Comparison of ENCODE assay signal across 16 cellular contexts in genomic region chr12:12883369-12884001, GRCh38. TPM values are rescaled to one million over a fixed set of nuclear protein-coding genes. Genes with fewer than 3 reads are reported as not detected.
DNase-seq lines count a peak whose midpoint lies in the region; ATAC-seq and TF ChIP-seq lines count a peak whose summit lies in the region.
"Had no signal": no experiment of that assay in that cellular context is flagged by ENCODE, and none has a peak within 500 bp of the region (broad histone marks: within the 10 kb centered on the region; RNA-seq: fewer than 3 reads in every experiment).

No MANE protein-coding gene starts in this region.

- H3K36me3 Mint-ChIP-seq in Caco-2 (ENCODE audit: insufficient read depth, unreplicated experiment), result peaks cover 19% of the 10 kb centered on the region
- H3K36me3 Mint-ChIP-seq: activated CD4-positive, alpha-beta memory T cell treated with anti-CD3 and anti-CD28 coated beads for 36 hours; activated naive CD8-positive, alpha-beta T cell; natural killer cell; stimulated activated naive B cell treated with anti-CD40 and anti-IgM and Interleukin-4, amounts not matched to agents 10 μg/mL and 1 μg/mL and 100 μg/mL, for 72 hours had no signal

- intact Hi-C loops in Caco-2 (cut with micrococcal nuclease; ENCODE audit: unreplicated experiment), result loop anchor here (1.0 to 2.0 kb wide), 6 partner anchors 8 to 481 kb away; partner anchors contain the start of gene GPRC5A
- intact Hi-C loops in PC-3 (cut with micrococcal nuclease), result loop anchor here (1.0 to 2.0 kb wide), 2 partner anchors 11 to 47 kb away; no protein-coding TSS in a partner anchor

- peaks cover 6% of the 10 kb centered on the region; the same call in 1 of the 2 replicates for H3K79me2 ChIP-seq in PC-3 (ENCODE audit: low read length)
- no peaks in the 10 kb centered on the region for H3K79me2 ChIP-seq in osteoblast (ENCODE audit: insufficient read depth, low read length)

- no peaks in the 10 kb centered on the region for H3K27me3 Mint-ChIP-seq in Caco-2 (ENCODE audit: insufficient read depth, unreplicated experiment)

- no peaks in the 10 kb centered on the region for H3K36me3 ChIP-seq in Caco-2 (ENCODE audit: control insufficient read depth, insufficient read depth, low read length)
- H3K36me3 ChIP-seq in PC-3 (ENCODE audit: low read depth, low read length), result no peaks in the 10 kb centered on the region
- no peaks in the 10 kb centered on the region for H3K36me3 ChIP-seq in osteoblast (ENCODE audit: insufficient read depth, low read length)

- H3K4me3 Mint-ChIP-seq in Caco-2 (ENCODE audit: unreplicated experiment), result peak overlapping the region; percentile 70
- H3K4me3 Mint-ChIP-seq: activated CD4-positive, alpha-beta memory T cell treated with anti-CD3 and anti-CD28 coated beads for 36 hours; activated naive CD8-positive, alpha-beta T cell; natural killer cell; stimulated activated naive B cell treated with anti-CD40 and anti-IgM and Interleukin-4, amounts not matched to agents 10 μg/mL and 1 μg/mL and 100 μg/mL, for 72 hours had no signal

- H3K4me1 ChIP-seq in Caco-2 (peaks cover 61% of the 10 kb centered on the region), PC-3 (ENCODE audit: insufficient read depth, low read length) (peaks cover 55% of the 10 kb centered on the region), osteoblast (ENCODE audit: insufficient read depth, low read length) (peaks cover 9% of the 10 kb centered on the region)

- H3K9me3 ChIP-seq in Caco-2 (no peaks in the 10 kb centered on the region), PC-3 (ENCODE audit: low read length) (no peaks in the 10 kb centered on the region), osteoblast (ENCODE audit: low read depth, low read length) (no peaks in the 10 kb centered on the region)

- POLR2A ChIA-PET in Caco-2 (lab: Charles Lee) (interaction anchor here (0.7 to 0.8 kb wide), 2 partner anchors 11 to 14 kb away, joined by 5 read pairs; no protein-coding TSS in a partner anchor), PC-3 (lab: Charles Lee; ENCODE audit: unreplicated experiment) (no interaction called here)

- no peaks in the 10 kb centered on the region for H3K27me3 ChIP-seq in Caco-2 (replicated peaks; ENCODE audit: control insufficient read depth, insufficient read depth, low read length)
- H3K27me3 ChIP-seq in PC-3 (ENCODE audit: low read length), result no peaks in the 10 kb centered on the region
- no peaks in the 10 kb centered on the region for H3K27me3 ChIP-seq in osteoblast (ENCODE audit: insufficient read depth, low read length)

- peak overlapping the region; percentile 68 for H3K4me2 ChIP-seq in PC-3 (ENCODE audit: low read length)
- no peak overlapping the region for H3K4me2 ChIP-seq in osteoblast (ENCODE audit: insufficient read depth, low read length)

- DNase-seq in Caco-2 (peak; percentile 88 to 90), PC-3 (peak; percentile 88), epithelial cell of esophagus (ENCODE audit: low read depth) (peak; percentile 91), osteoblast (ENCODE audit: insufficient read length, low spot score, missing footprints) (peak; percentile 51), iPS-NIHi7 (ENCODE audit: extremely low spot score) (no peak), NCI-H1092 treated with DMSO at 0.1 percent for 48 hours (lab: John Stamatoyannopoulos, UW) (no peak), NCI-H1436 (lab: John Stamatoyannopoulos, UW) (no peak)
- no peak for DNase-seq in effector CD4-positive, alpha-beta T cell
- DNase-seq: activated CD4-positive, alpha-beta memory T cell treated with anti-CD3 and anti-CD28 coated beads for 36 hours; effector memory CD4-positive, alpha-beta T cell; MV-4-11; natural killer cell; NCI-H82; stimulated activated naive B cell treated with anti-CD40 and anti-IgM and Interleukin-4, amounts not matched to agents 10 μg/mL and 1 μg/mL and 100 μg/mL, for 72 hours had no signal

- peak overlapping the region; percentile 80 for H3K9ac ChIP-seq in PC-3 (ENCODE audit: low read length)

- H3K4me3 ChIP-seq in Caco-2 (ENCODE audit: low read depth, low read length) (no peak overlapping the region), PC-3 (ENCODE audit: low read length) (0 out of 2 replicates have a peak overlapping the region, but pooled peaks have one; percentile 46), epithelial cell of esophagus (ENCODE audit: low read length) (no peak overlapping the region), osteoblast (ENCODE audit: insufficient read depth, low read length) (no peak overlapping the region)

- H3K27ac Mint-ChIP-seq in Caco-2 (ENCODE audit: unreplicated experiment), result peak overlapping the region; percentile 88
- H3K27ac Mint-ChIP-seq: activated CD4-positive, alpha-beta memory T cell treated with anti-CD3 and anti-CD28 coated beads for 36 hours; activated naive CD8-positive, alpha-beta T cell; natural killer cell; stimulated activated naive B cell treated with anti-CD40 and anti-IgM and Interleukin-4, amounts not matched to agents 10 μg/mL and 1 μg/mL and 100 μg/mL, for 72 hours had no signal

- H3K27ac ChIP-seq in PC-3 (ENCODE audit: low read length) (peak overlapping the region; percentile 90), osteoblast (ENCODE audit: low read depth, low read length) (no peak overlapping the region)

- H2AFZ ChIP-seq in PC-3 (ENCODE audit: low read length), result no peak overlapping the region
- no peak overlapping the region for H2AFZ ChIP-seq in osteoblast (ENCODE audit: low read length)

- ATAC-seq in PC-3, result peak; percentile 65
- ATAC-seq: natural killer cell; stimulated activated naive B cell treated with anti-CD40 and anti-IgM and Interleukin-4, amounts not matched to agents 10 μg/mL and 1 μg/mL and 100 μg/mL, for 72 hours had no signal

- no peaks in the 10 kb centered on the region for H3K9me3 Mint-ChIP-seq in Caco-2 (ENCODE audit: unreplicated experiment)
- H3K9me3 Mint-ChIP-seq: activated CD4-positive, alpha-beta memory T cell treated with anti-CD3 and anti-CD28 coated beads for 36 hours; natural killer cell; stimulated activated naive B cell treated with anti-CD40 and anti-IgM and Interleukin-4, amounts not matched to agents 10 μg/mL and 1 μg/mL and 100 μg/mL, for 72 hours had no signal

- no peaks in the 10 kb centered on the region for H3F3A ChIP-seq in PC-3 (ENCODE audit: low read length, unreplicated experiment)

- CTCF ChIA-PET in Caco-2 (lab: Charles Lee) (interaction anchor here (0.6 to 1.9 kb wide), 4 partner anchors 11 to 332 kb away, joined by 4 to 8 read pairs (median 6); no protein-coding TSS in a partner anchor), PC-3 (lab: Charles Lee) (interaction anchor here (0.7 kb wide), 1 partner anchor 340 kb away, joined by 7 read pairs; no protein-coding TSS in a partner anchor)

- no peak for TF ChIP-seq CTCF in Caco-2 (IDR thresholded peaks at IDR 0.05; ENCODE audit: insufficient read depth in 1 of 2, low read depth in 1 of 2, low read length in 1 of 2, severe bottlenecking in 1 of 2, unreplicated experiment in 1 of 2)
- TF ChIP-seq CTCF in PC-3 (conservative IDR thresholded peaks at IDR 0.05; ENCODE audit: low read depth, low read length), result no peak
- no peak for TF ChIP-seq CTCF in epithelial cell of esophagus (IDR thresholded peaks at IDR 0.05; ENCODE audit: insufficient read depth, low read depth, low read length, missing control alignments)
- no peak for TF ChIP-seq CTCF in osteoblast (IDR thresholded peaks at IDR 0.05; ENCODE audit: extremely low read depth, low read depth, low read length)

- BruUV-seq in Caco-2 (replicated peaks; lab: Mats Ljungman, UMichigan), result no TSS peak
- no TSS peak for BruUV-seq in PC-3 (replicated peaks; lab: Mats Ljungman, UMichigan)

- peaks cover 80% of the 10 kb centered on the region for H3K4me1 Mint-ChIP-seq in Caco-2 (ENCODE audit: low read depth, unreplicated experiment)
- H3K4me1 Mint-ChIP-seq: stimulated activated naive B cell treated with anti-CD40 and anti-IgM and Interleukin-4, amounts not matched to agents 10 μg/mL and 1 μg/mL and 100 μg/mL, for 72 hours had no signal

- H4K20me1 ChIP-seq in PC-3 (ENCODE audit: low read length), result no peaks in the 10 kb centered on the region
- H4K20me1 ChIP-seq in osteoblast (ENCODE audit: insufficient read depth, low read length), result no peaks in the 10 kb centered on the region

- no peaks in the 10 kb centered on the region for H3K9me2 ChIP-seq in PC-3 (replicated peaks; ENCODE audit: low read length)

RNA-seq across cellular contexts. Expression of gene GPRC5A, which starts 7.9 kb away (rescaled TPM):
- total RNA-seq in Caco-2 (2022) (73.9 and 99.7 TPM in 2 replicates), PC-3 (2014; rRNA removed) (140 and 144 TPM in 2 replicates), osteoblast (2.7 and 4.7 TPM in 2 replicates)
- total RNA-seq: T-helper 1 cell treated with Interleukin-12 subunit alpha and Interleukin-12 subunit beta and Interleukin-4 antibody, amounts not matched to agents 30 ng/mL and 1 ng/mL, for 36 hours had no signal

Comparison
In these comparisons a context has a peak if more than half of its experiments do, and no peak if none do; other contexts are left out.
1. DNase-seq: peak in Caco-2 (2 of 2), PC-3 (single experiment), epithelial cell of esophagus (single experiment) and osteoblast (single experiment); none in iPS-NIHi7 (single experiment), effector CD4-positive, alpha-beta T cell (single experiment), NCI-H1092 treated with DMSO at 0.1 percent for 48 hours (single experiment) and NCI-H1436 (single experiment).
2. RNA of gene GPRC5A, which starts 7.9 kb away (total RNA-seq): 140 to 144 TPM in PC-3 and 73.9 to 99.7 TPM in Caco-2; 2.7 to 4.7 TPM in osteoblast; every median in the first group is over 10 times any median in the second.